Comparison of ENCODE assay signal across 26 cellular contexts in genomic region chr5:152584103-152584502, GRCh38.
DNase-seq lines count a peak whose midpoint lies in the region; FAIRE-seq and TF ChIP-seq lines count a peak whose summit lies in the region.
"Had no signal": no experiment of that assay in that cellular context is flagged by ENCODE, and none has a peak within 500 bp of the region (broad histone marks: within the 10 kb centered on the region; RNA-seq: fewer than 3 reads in every experiment).

No MANE protein-coding gene starts in this region.

- intact Hi-C loops in kidney (cut with DNase I) (no loop called here), ascending aorta (cut with DNase I) (no loop called here), CD14-positive monocyte (cut with micrococcal nuclease) (no loop called here)

- H3K9me3 ChIP-seq in kidney (ENCODE audit: control insufficient read depth in 1 of 2, low read length in 2 of 2), result no peaks in the 10 kb centered on the region
- peaks cover 0 to 8% of the 10 kb centered on the region in 2 donors for H3K9me3 ChIP-seq in ascending aorta

- H3K9ac ChIP-seq in kidney (ENCODE audit: low read length in 2 of 2), result no peak overlapping the region
- H3K9ac ChIP-seq: BLaER1 treated with 17β-estradiol and CSF1 and Interleukin-3, amounts not matched to agents 10 nM and 100 nM had no signal

- DNase-seq in NCI-H446 treated with DMSO at 0.1 percent for 48 hours (lab: John Stamatoyannopoulos, UW) (peak; percentile 1), chondrocyte (ENCODE audit: low spot score) (peak; percentile 58), kidney (peak; percentile 38), ascending aorta (ENCODE audit: low spot score in 2 of 2) (no peak), GF-D8 (lab: John Stamatoyannopoulos, UW) (no peak), NCI-H2107 treated with DMSO at 0.1 percent for 48 hours (lab: John Stamatoyannopoulos, UW; ENCODE audit: unreplicated experiment) (no peak), CD14-positive monocyte (ENCODE audit: low spot score) (no peak)
- DNase-seq: 8988T; ACHN; CD4-positive, alpha-beta memory T cell; CD4-positive, CD25-positive, alpha-beta regulatory T cell; CD8-positive, alpha-beta memory T cell; COR-L47; DMS 273 treated with DMSO at 0.1 percent for 48 hours; DMS153; DMS53; DMS79; DND-41; EL; GDM1 had no signal

- H3K4me1 ChIP-seq in kidney (ENCODE audit: control insufficient read depth in 1 of 2, insufficient read depth in 1 of 2, low read depth in 1 of 2, low read length in 2 of 2) (no peaks in the 10 kb centered on the region), ascending aorta (no peaks in the 10 kb centered on the region)
- H3K4me1 ChIP-seq: BLaER1 treated with 17β-estradiol and CSF1 and Interleukin-3, amounts not matched to agents 10 nM and 100 nM had no signal

- H3K36me3 ChIP-seq in kidney (ENCODE audit: control insufficient read depth in 1 of 2, insufficient read depth in 2 of 2, low read length in 2 of 2) (no peaks in the 10 kb centered on the region), ascending aorta (no peaks in the 10 kb centered on the region)
- H3K36me3 ChIP-seq: BLaER1 treated with 17β-estradiol and CSF1 and Interleukin-3, amounts not matched to agents 10 nM and 100 nM had no signal

- H3K27me3 Mint-ChIP-seq in chondrocyte (ENCODE audit: low read depth) (peaks cover 3% of the 10 kb centered on the region), CD14-positive monocyte (ENCODE audit: low read depth in 3 of 3) (peaks cover 0 to 1% (median 0%) of the 10 kb centered on the region in 3 donors)
- H3K27me3 Mint-ChIP-seq: B cell; CD4-positive, CD25-positive, alpha-beta regulatory T cell had no signal

- H3K4me3 Mint-ChIP-seq in chondrocyte (ENCODE audit: unreplicated experiment), result no peak overlapping the region
- no peak overlapping the region for H3K4me3 Mint-ChIP-seq in CD14-positive monocyte
- H3K4me3 Mint-ChIP-seq: B cell; CD4-positive, alpha-beta memory T cell; CD4-positive, CD25-positive, alpha-beta regulatory T cell; CD8-positive, alpha-beta memory T cell had no signal

- H3K27ac Mint-ChIP-seq in chondrocyte (ENCODE audit: unreplicated experiment) (no peak overlapping the region), CD14-positive monocyte (no peak overlapping the region)
- H3K27ac Mint-ChIP-seq: B cell; CD4-positive, CD25-positive, alpha-beta regulatory T cell; CD8-positive, alpha-beta memory T cell had no signal

- no peak overlapping the region for H3K27ac ChIP-seq in kidney (ENCODE audit: low read depth in 2 of 2, low read length in 2 of 2)
- no peak overlapping the region for H3K27ac ChIP-seq in ascending aorta
- H3K27ac ChIP-seq: BLaER1 treated with 17β-estradiol and CSF1 and Interleukin-3, amounts not matched to agents 10 nM and 100 nM; C4-2B had no signal

- no peak overlapping the region for H3K4me3 ChIP-seq in kidney (ENCODE audit: low read length in 2 of 2)
- H3K4me3 ChIP-seq in ascending aorta, result no peak overlapping the region
- H3K4me3 ChIP-seq: BLaER1 treated with 17β-estradiol and CSF1 and Interleukin-3, amounts not matched to agents 10 nM and 100 nM had no signal

- H3K4me1 Mint-ChIP-seq in chondrocyte (ENCODE audit: low read depth) (no peaks in the 10 kb centered on the region), CD14-positive monocyte (no peaks in the 10 kb centered on the region)
- H3K4me1 Mint-ChIP-seq: B cell; CD4-positive, alpha-beta memory T cell; CD4-positive, CD25-positive, alpha-beta regulatory T cell; CD8-positive, alpha-beta memory T cell had no signal

- H3K36me3 Mint-ChIP-seq in chondrocyte (ENCODE audit: low read depth), result no peaks in the 10 kb centered on the region
- no peaks in the 10 kb centered on the region for H3K36me3 Mint-ChIP-seq in CD14-positive monocyte
- H3K36me3 Mint-ChIP-seq: CD4-positive, alpha-beta memory T cell; CD8-positive, alpha-beta memory T cell had no signal

- H3K27me3 ChIP-seq in ascending aorta, result no peaks in the 10 kb centered on the region
- H3K27me3 ChIP-seq: BLaER1 treated with 17β-estradiol and CSF1 and Interleukin-3, amounts not matched to agents 10 nM and 100 nM had no signal

- H3K9me3 Mint-ChIP-seq in chondrocyte (ENCODE audit: low read depth) (peaks cover 32% of the 10 kb centered on the region), CD14-positive monocyte (peaks cover 14 to 30% (median 15%) of the 10 kb centered on the region in 7 donors)

- TF ChIP-seq CTCF in chondrocyte (IDR thresholded peaks at IDR 0.05) (no peak), kidney (IDR thresholded peaks at IDR 0.05; ENCODE audit: borderline replicate concordance, extremely low read depth, insufficient read depth) (no peak), ascending aorta (IDR thresholded peaks at IDR 0.05) (no peak), CD14-positive monocyte (IDR thresholded peaks at IDR 0.05) (no peak)

- no peak for FAIRE-seq in kidney (lab: Jason Lieb, UNC)
- FAIRE-seq: A204.1, GM12891, GM19239 had no signal

Comparison
In these comparisons a context has a peak if more than half of its experiments do, and no peak if none do; other contexts are left out.
1. DNase-seq: peak in NCI-H446 treated with DMSO at 0.1 percent for 48 hours (single experiment), chondrocyte (single experiment) and kidney (single experiment); none in ascending aorta (0 of 2), GF-D8 (single experiment), NCI-H2107 treated with DMSO at 0.1 percent for 48 hours (single experiment) and CD14-positive monocyte (single experiment).